ENCODE assay signal across 28 cellular contexts in the genomic region with DNA sequence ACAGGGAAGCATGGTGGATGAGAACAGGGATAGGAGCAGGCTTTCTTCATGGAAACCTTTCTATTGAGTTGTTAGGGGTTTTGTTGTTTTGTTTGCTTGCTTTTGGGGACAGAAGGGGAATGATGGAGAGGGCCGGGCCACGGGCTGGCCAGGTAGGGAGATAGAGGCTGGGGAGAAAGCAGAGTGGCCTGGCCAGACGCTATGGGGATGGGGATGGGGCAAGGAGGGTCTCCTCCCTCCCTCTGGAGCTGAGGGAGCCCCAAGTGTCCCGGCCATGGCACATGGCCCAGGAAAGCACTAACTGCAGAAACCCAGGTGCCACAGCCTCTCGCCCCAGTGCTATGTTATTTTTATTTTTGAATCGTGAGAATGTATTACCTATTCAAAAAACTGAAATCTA. TPM values are rescaled to one million over a fixed set of nuclear protein-coding genes. Genes with fewer than 3 reads are reported as not detected.
"Had no signal": no experiment of that assay in that cellular context is flagged by ENCODE, and none has a peak within 500 bp of the region (broad histone marks: within the 10 kb centered on the region; RNA-seq: fewer than 3 reads in every experiment).

No MANE protein-coding gene starts in this region.

- H3K27me3 ChIP-seq: adrenal gland, MG63 had no signal

- H3K9me3 ChIP-seq: adrenal gland, MG63 had no signal

- H3K36me3 ChIP-seq: adrenal gland, MG63 had no signal

- H2AFZ ChIP-seq: PC-9 had no signal

- DNase-seq: activated CD4-positive, alpha-beta T cell treated with anti-CD3 and anti-CD28 coated beads for 36 hours; activated CD8-positive, alpha-beta T cell treated with anti-CD3 and anti-CD28 coated beads for 36 hours; activated gamma-delta T cell treated with Interleukin-2 at 50 U/mL for 16 hours; activated naive CD4-positive, alpha-beta T cell treated with anti-CD3 and anti-CD28 coated beads for 36 hours; activated T-cell treated with anti-CD3 and anti-CD28 coated beads for 4 hours; activated T-cell treated with anti-CD3 and anti-CD28 coated beads, Interleukin-2, amount 50 U/mL, for 4 hours; anterior cingulate cortex; central memory CD4-positive, alpha-beta T cell; Kasumi-1; KBM-7; MG63; NCI-H1092; NCI-H1436 treated with DMSO at 0.1 percent for 48 hours; NCI-H1694 treated with DMSO at 0.1 percent for 48 hours; NCI-H2029; NCI-H345; NCI-H524 treated with DMSO at 0.1 percent for 48 hours; NK-92 treated with Interleukin-12 subunit alpha and Interleukin-12 subunit beta, amount 100 ng/mL, for 24 hours; PC-9; SIG-M5; T-helper 1 cell had no signal

- H3K27ac ChIP-seq: adrenal gland, PC-9, RWPE1 had no signal

- H3K4me1 ChIP-seq: adrenal gland had no signal

- H3K4me2 ChIP-seq: PC-9 had no signal

- H3K4me3 ChIP-seq: adrenal gland, MG63, PC-9 had no signal

RNA-seq across cellular contexts. Expression of gene AOC1, which starts 10.0 kb away (rescaled TPM):
- total RNA-seq: activated CD4-positive, alpha-beta T cell treated with anti-CD3 and anti-CD28 coated beads for 36 hours; activated CD8-positive, alpha-beta T cell treated with anti-CD3 and anti-CD28 coated beads for 36 hours; activated naive CD4-positive, alpha-beta T cell treated with anti-CD3 and anti-CD28 coated beads for 36 hours; activated naive CD4-positive, alpha-beta T cell treated with anti-CD3 and anti-CD28 coated beads, Interleukin-2, amount 50 U/mL, for 72 hours; activated T-helper 1 cell treated with anti-CD3 and anti-CD28 coated beads, Interleukin-12 subunit alpha, Interleukin-12 subunit beta, Interleukin-2, Interleukin-4 antibody, amounts not matched to agents 30 ng/mL and 10 ng/mL and 1 ng/mL, durations not matched to agents 14 hours and 24 hours and 36 hours; NCI-H460; OCI-LY7; T-helper 2 cell treated with Interferon-gamma antibody and Interleukin-4, amounts not matched to agents 100 ng/mL and 5 ng/mL, for 36 hours had no signal
